28 cellular contexts compared by ENCODE assay signal in the genomic region with DNA sequence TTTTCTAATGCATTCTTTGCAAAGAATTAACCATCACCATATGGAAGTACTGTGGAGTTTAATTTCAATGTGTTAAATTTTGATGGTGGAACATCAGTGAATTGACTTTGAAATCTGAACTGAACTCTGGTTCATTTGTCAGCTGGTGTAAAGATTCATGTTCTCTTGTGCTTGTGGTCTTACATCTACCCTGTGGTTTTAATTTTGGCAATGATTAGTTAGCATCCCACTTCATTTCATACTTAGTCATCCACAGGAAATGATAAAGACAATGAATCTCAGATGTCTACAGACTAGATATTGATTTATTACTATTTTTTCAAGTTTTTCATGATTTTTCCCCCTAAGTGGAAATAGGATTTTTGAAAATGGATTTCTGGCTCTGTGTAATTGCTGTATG.
A peak's percentile ranks its signal among the peaks of the same experiment; 100 is the strongest.
DNase-seq lines count a peak whose midpoint lies in the region; ATAC-seq and TF ChIP-seq lines count a peak whose summit lies in the region.
"Had no signal": no experiment of that assay in that cellular context is flagged by ENCODE, and none has a peak within 500 bp of the region (broad histone marks: within the 10 kb centered on the region; RNA-seq: fewer than 3 reads in every experiment).

No MANE protein-coding gene starts in this region.

- BruUV-seq in A673 (replicated peaks; lab: Mats Ljungman, UMichigan) (no TSS peak), PC-3 (replicated peaks; lab: Mats Ljungman, UMichigan) (no TSS peak), OCI-LY7 (replicated peaks; lab: Mats Ljungman, UMichigan) (no TSS peak)

- ATAC-seq in PC-3 (peak; percentile 31; the same call in 1 of the 2 replicates), HG02642 (IDR thresholded peaks at IDR 0.05; ENCODE audit: poor library complexity, unreplicated experiment) (no peak), GM21528 (IDR thresholded peaks at IDR 0.05; ENCODE audit: low FRiP score, unreplicated experiment) (no peak), HG03196 (IDR thresholded peaks at IDR 0.05; ENCODE audit: unreplicated experiment) (no peak)
- ATAC-seq: activated T-cell treated with anti-CD3 and anti-CD28 coated beads, Interleukin-2, amount 50 U/mL, for 4 hours; effector memory CD8-positive, alpha-beta T cell; left ventricle myocardium superior; naive thymus-derived CD8-positive, alpha-beta T cell; stimulated activated naive CD8-positive, alpha-beta T cell treated with anti-CD3 and anti-CD28 coated beads, Interleukin-15, amount 100 ng/mL, for 72 hours had no signal

- POLR2A ChIA-PET in A673 (lab: Charles Lee; ENCODE audit: low non-redundant PET) = interaction anchor here (0.7 kb wide), 1 partner anchor 1136 kb away, joined by 4 read pairs; no protein-coding TSS in a partner anchor
- POLR2A ChIA-PET in PC-3 (lab: Charles Lee; ENCODE audit: unreplicated experiment) = no interaction called here
- POLR2A ChIA-PET in OCI-LY7 (lab: Charles Lee) = no interaction called here

- no peaks in the 10 kb centered on the region for H4K20me1 ChIP-seq in PC-3 (ENCODE audit: low read length)
- no peaks in the 10 kb centered on the region for H4K20me1 ChIP-seq in OCI-LY7 (ENCODE audit: insufficient read depth, low read length)

- no peak overlapping the region for H3K27ac ChIP-seq in A673 (ENCODE audit: low read depth, low read length, poor library complexity, severe bottlenecking)
- no peak overlapping the region for H3K27ac ChIP-seq in PC-3 (ENCODE audit: low read length)
- H3K27ac ChIP-seq in OCI-LY7 (ENCODE audit: low read depth, low read length, poor library complexity, severe bottlenecking) = no peak overlapping the region
- H3K27ac ChIP-seq: HL-60, prostate gland had no signal

- no peak overlapping the region for H2AFZ ChIP-seq in PC-3 (ENCODE audit: low read length)
- no peak overlapping the region for H2AFZ ChIP-seq in OCI-LY7 (ENCODE audit: low read length)

- no peaks in the 10 kb centered on the region for H3F3A ChIP-seq in PC-3 (ENCODE audit: low read length, unreplicated experiment)

- DNase-seq in A673 (ENCODE audit: low spot score) = peak; percentile 3
- no peak for DNase-seq in PC-3
- peak; percentile 44 for DNase-seq in astrocyte of the spinal cord (ENCODE audit: low read depth, low spot score)
- peak; percentile 68 for DNase-seq in glomerular visceral epithelial cell (ENCODE audit: extremely low spot score)
- DNase-seq in OCI-LY7 (ENCODE audit: low spot score) = no peak
- DNase-seq: activated CD4-positive, alpha-beta T cell treated with anti-CD3 and anti-CD28 coated beads, Interleukin-2, amount 50 U/mL, for 1 hour; activated T-cell treated with anti-CD3 and anti-CD28 coated beads, Interleukin-2, amount 50 U/mL, for 4 hours; CD4-positive, alpha-beta memory T cell; cortex of kidney; effector memory CD8-positive, alpha-beta T cell; erythroblast; GOT3; hypothalamus; immature natural killer cell; left ventricle myocardium superior; naive thymus-derived CD8-positive, alpha-beta T cell; NCI-H1048; NCI-H1694 treated with DMSO at 0.1 percent for 48 hours; NCI-H2171 treated with DMSO at 0.1 percent for 48 hours; NCI-H524; nucleus accumbens; stimulated activated naive CD8-positive, alpha-beta T cell treated with anti-CD3 and anti-CD28 coated beads, Interleukin-15, amount 100 ng/mL, for 72 hours; T1000 had no signal

- no peaks in the 10 kb centered on the region for H3K36me3 ChIP-seq in A673 (ENCODE audit: insufficient read depth, low read length, poor library complexity, severe bottlenecking)
- no peaks in the 10 kb centered on the region for H3K36me3 ChIP-seq in PC-3 (ENCODE audit: low read depth, low read length)
- H3K36me3 ChIP-seq in OCI-LY7 (ENCODE audit: insufficient read depth, low read length) = no peaks in the 10 kb centered on the region
- H3K36me3 ChIP-seq: prostate gland had no signal

- no peak overlapping the region for H3K4me2 ChIP-seq in PC-3 (ENCODE audit: low read length)
- no peak overlapping the region for H3K4me2 ChIP-seq in OCI-LY7 (ENCODE audit: low read length)

- no peak overlapping the region for H3K9ac ChIP-seq in PC-3 (ENCODE audit: low read length)

- no peak overlapping the region for H3K4me3 ChIP-seq in A673 (ENCODE audit: low read depth, low read length, poor library complexity, severe bottlenecking)
- no peak overlapping the region for H3K4me3 ChIP-seq in PC-3 (ENCODE audit: low read length)
- no peak overlapping the region for H3K4me3 ChIP-seq in astrocyte of the spinal cord (ENCODE audit: low read depth, low read length)
- H3K4me3 ChIP-seq in OCI-LY7 (ENCODE audit: low read depth, low read length, poor library complexity, severe bottlenecking) = no peak overlapping the region
- H3K4me3 ChIP-seq: prostate gland had no signal

- CTCF ChIA-PET in A673 (lab: Charles Lee) = no interaction called here
- CTCF ChIA-PET in PC-3 (lab: Charles Lee) = no interaction called here
- CTCF ChIA-PET in OCI-LY7 (lab: Charles Lee; ENCODE audit: unreplicated experiment) = no interaction called here

- H3K9me2 ChIP-seq in PC-3 (replicated peaks; ENCODE audit: low read length) (no peaks in the 10 kb centered on the region), OCI-LY7 (ENCODE audit: insufficient read depth, low read length) (no peaks in the 10 kb centered on the region)

- intact Hi-C loops in A673 (cut with micrococcal nuclease; ENCODE audit: unreplicated experiment) = no loop called here
- intact Hi-C loops in PC-3 (cut with micrococcal nuclease) = loop anchor here (10.0 kb wide), 1 partner anchor 173 kb away; no protein-coding TSS in a partner anchor
- intact Hi-C loops in OCI-LY7 (cut with micrococcal nuclease; ENCODE audit: unreplicated experiment) = no loop called here

- in situ Hi-C loops in astrocyte of the spinal cord (cut with HindIII; ENCODE audit: low sequenced_read_pairs) = no loop called here

- H3K4me1 ChIP-seq in A673 (ENCODE audit: insufficient read depth, low read length, poor library complexity, severe bottlenecking) = no peaks in the 10 kb centered on the region
- 0 out of 2 replicates have a peak, but pooled peaks cover 6% of the 10 kb centered on the region for H3K4me1 ChIP-seq in PC-3 (ENCODE audit: insufficient read depth, low read length)
- H3K4me1 ChIP-seq in OCI-LY7 (ENCODE audit: insufficient read depth, low read length, poor library complexity, severe bottlenecking) = no peaks in the 10 kb centered on the region
- H3K4me1 ChIP-seq: prostate gland had no signal

- H3K27me3 ChIP-seq in A673 (replicated peaks; ENCODE audit: insufficient read depth, low read depth, low read length, poor library complexity) (no peaks in the 10 kb centered on the region), PC-3 (ENCODE audit: low read length) (no peaks in the 10 kb centered on the region)

- no peak for TF ChIP-seq CTCF in A673 (conservative IDR thresholded peaks at IDR 0.05; ENCODE audit: low read depth, low read length)
- no peak for TF ChIP-seq CTCF in PC-3 (conservative IDR thresholded peaks at IDR 0.05; ENCODE audit: low read depth, low read length)
- no peak for TF ChIP-seq CTCF in astrocyte of the spinal cord (IDR thresholded peaks at IDR 0.05; ENCODE audit: low read depth, low read length)
- no peak for TF ChIP-seq CTCF in OCI-LY7 (conservative IDR thresholded peaks at IDR 0.05; ENCODE audit: low read length)

- H3K79me2 ChIP-seq in PC-3 (ENCODE audit: low read length) (no peaks in the 10 kb centered on the region), OCI-LY7 (ENCODE audit: insufficient read depth, low read depth, low read length) (no peaks in the 10 kb centered on the region)

- H3K9me3 ChIP-seq in A673 (ENCODE audit: low read depth, low read length, poor library complexity, severe bottlenecking) = no peaks in the 10 kb centered on the region
- H3K9me3 ChIP-seq in PC-3 (ENCODE audit: low read length) = no peaks in the 10 kb centered on the region
- no peaks in the 10 kb centered on the region for H3K9me3 ChIP-seq in OCI-LY7 (ENCODE audit: low read length)
- H3K9me3 ChIP-seq: prostate gland had no signal

Comparison
In these comparisons a context has a peak if more than half of its experiments do, and no peak if none do; other contexts are left out.
1. DNase-seq: peak in A673 (single experiment), astrocyte of the spinal cord (single experiment) and glomerular visceral epithelial cell (single experiment); none in PC-3 (single experiment) and OCI-LY7 (single experiment).